ENCODE assay signal across 24 cellular contexts in genomic region chr1:15522551-15522950, GRCh38. TPM values are rescaled to one million over a fixed set of nuclear protein-coding genes. Genes with fewer than 3 reads are reported as not detected.
A peak's percentile ranks its signal among the peaks of the same experiment; 100 is the strongest.
DNase-seq lines count a peak whose midpoint lies in the region; ATAC-seq and TF ChIP-seq lines count a peak whose summit lies in the region.
"Had no signal": no experiment of that assay in that cellular context is flagged by ENCODE, and none has a peak within 500 bp of the region (broad histone marks: within the 10 kb centered on the region; RNA-seq: fewer than 3 reads in every experiment).

No MANE protein-coding gene starts in this region.

- H3K36me3 ChIP-seq in BLaER1 treated with 17β-estradiol and CSF1 and Interleukin-3, amounts not matched to agents 10 nM and 100 nM, result peaks cover 1 to 13% (median 7%) of the 10 kb centered on the region in 11 experiments; a peak in 20 of 22 replicates
- no peaks in the 10 kb centered on the region for H3K36me3 ChIP-seq in CD8-positive, alpha-beta T cell (ENCODE audit: insufficient read depth, low read length)
- peaks cover 0 to 5% (median 0%) of the 10 kb centered on the region in 3 experiments for H3K36me3 ChIP-seq in naive thymus-derived CD4-positive, alpha-beta T cell (ENCODE audit: control insufficient read depth in 2 of 3, insufficient read depth in 3 of 3, low read length in 3 of 3)
- H3K36me3 ChIP-seq: HAP-1, prostate gland had no signal

- peak overlapping the region in 2 of 11 experiments; percentile 67 to 79; a peak in 1 of 22 replicates for H3K9ac ChIP-seq in BLaER1 treated with 17β-estradiol and CSF1 and Interleukin-3, amounts not matched to agents 10 nM and 100 nM

- H3K4me3 Mint-ChIP-seq in CD8-positive, alpha-beta T cell, result peak overlapping the region; percentile 95
- peak overlapping the region; percentile 17 for H3K4me3 Mint-ChIP-seq in activated CD4-positive, alpha-beta memory T cell treated with anti-CD3 and anti-CD28 coated beads, Interleukin-2, amount 10 ng/mL, durations not matched to agents 7 days and 5 days
- peak overlapping the region; percentile 57 to 88 (median 71) for H3K4me3 Mint-ChIP-seq in nephron
- peak overlapping the region in 5 of 10 donors; percentile 29 to 100 (median 87) for H3K4me3 Mint-ChIP-seq in naive thymus-derived CD4-positive, alpha-beta T cell

- POLR2A ChIA-PET in CD8-positive, alpha-beta T cell (lab: Charles Lee), result no interaction called here
- POLR2A ChIA-PET in activated CD4-positive, alpha-beta memory T cell treated with anti-CD3 and anti-CD28 coated beads, Interleukin-2, amount 10 ng/mL, durations not matched to agents 7 days and 5 days (lab: Charles Lee), result no interaction called here
- POLR2A ChIA-PET in naive thymus-derived CD4-positive, alpha-beta T cell (lab: Charles Lee), result no interaction called here

- H3K36me3 Mint-ChIP-seq in CD8-positive, alpha-beta T cell, result peaks cover 16% of the 10 kb centered on the region
- peaks cover 18% of the 10 kb centered on the region for H3K36me3 Mint-ChIP-seq in activated CD4-positive, alpha-beta memory T cell treated with anti-CD3 and anti-CD28 coated beads, Interleukin-2, amount 10 ng/mL, durations not matched to agents 7 days and 5 days (ENCODE audit: low read depth)
- H3K36me3 Mint-ChIP-seq in nephron (ENCODE audit: low read depth), result peaks cover 8% of the 10 kb centered on the region
- peaks cover 0 to 25% (median 0%) of the 10 kb centered on the region in 5 donors for H3K36me3 Mint-ChIP-seq in naive thymus-derived CD4-positive, alpha-beta T cell

- H3K27me3 Mint-ChIP-seq in CD8-positive, alpha-beta T cell (ENCODE audit: low read depth), result no peaks in the 10 kb centered on the region
- no peaks in the 10 kb centered on the region for H3K27me3 Mint-ChIP-seq in activated CD4-positive, alpha-beta memory T cell treated with anti-CD3 and anti-CD28 coated beads, Interleukin-2, amount 10 ng/mL, durations not matched to agents 7 days and 5 days
- no peaks in the 10 kb centered on the region for H3K27me3 Mint-ChIP-seq in nephron (ENCODE audit: low read depth)
- no peaks in the 10 kb centered on the region for H3K27me3 Mint-ChIP-seq in naive thymus-derived CD4-positive, alpha-beta T cell
- H3K27me3 Mint-ChIP-seq: stimulated activated memory B cell treated with anti-CD40 and anti-IgM and Interleukin-4, amounts not matched to agents 10 μg/mL and 1 μg/mL and 100 μg/mL, for 72 hours; T-helper 17 cell had no signal

- H3K4me2 ChIP-seq in BLaER1 treated with 17β-estradiol and CSF1 and Interleukin-3, amounts not matched to agents 10 nM and 100 nM, result peak overlapping the region; percentile 72 to 93 (median 80)

- intact Hi-C loops in CD8-positive, alpha-beta T cell (cut with DNase I, micrococcal nuclease), result loop anchor here (10.0 kb wide), 3 partner anchors 452 to 1392 kb away; partner anchors contain the start of gene ZBTB17 (in 1 of the 2)
- intact Hi-C loops in naive thymus-derived CD4-positive, alpha-beta T cell (cut with micrococcal nuclease), result loop anchor here (10.0 kb wide), 3 partner anchors 178 to 1382 kb away; no protein-coding TSS in a partner anchor

- peaks cover 48% of the 10 kb centered on the region for H3K4me1 Mint-ChIP-seq in CD8-positive, alpha-beta T cell (ENCODE audit: low read depth)
- H3K4me1 Mint-ChIP-seq in activated CD4-positive, alpha-beta memory T cell treated with anti-CD3 and anti-CD28 coated beads, Interleukin-2, amount 10 ng/mL, durations not matched to agents 7 days and 5 days, result peaks cover 59% of the 10 kb centered on the region
- peaks cover 49% of the 10 kb centered on the region for H3K4me1 Mint-ChIP-seq in nephron
- peaks cover 30 to 55% (median 49%) of the 10 kb centered on the region in 7 donors for H3K4me1 Mint-ChIP-seq in naive thymus-derived CD4-positive, alpha-beta T cell

- no peak for TF ChIP-seq CTCF in CD8-positive, alpha-beta T cell (IDR thresholded peaks at IDR 0.05)
- no peak for TF ChIP-seq CTCF in nephron (IDR thresholded peaks at IDR 0.05; ENCODE audit: unreplicated experiment in 3 of 3)

- no peak for ATAC-seq in CD8-positive, alpha-beta T cell
- ATAC-seq in naive thymus-derived CD4-positive, alpha-beta T cell, result no peak
- ATAC-seq: lower lobe of right lung; Right ventricle myocardium inferior; stimulated activated memory B cell treated with anti-CD40 and anti-IgM and Interleukin-4, amounts not matched to agents 10 μg/mL and 1 μg/mL and 100 μg/mL, for 72 hours; T-helper 17 cell; upper lobe of right lung had no signal

- DNase-seq in CD8-positive, alpha-beta T cell, result no peak
- DNase-seq in activated CD4-positive, alpha-beta memory T cell treated with anti-CD3 and anti-CD28 coated beads, Interleukin-2, amount 10 ng/mL, durations not matched to agents 7 days and 5 days, result peak; percentile 14
- DNase-seq in SKM-1 treated with dmso at 0.1 percent for 144 hours (lab: John Stamatoyannopoulos, UW; ENCODE audit: unreplicated experiment) (no peak), AML-193 (lab: John Stamatoyannopoulos, UW) (no peak), COR-L47 (lab: John Stamatoyannopoulos, UW) (no peak)
- DNase-seq in naive thymus-derived CD4-positive, alpha-beta T cell, result no peak
- DNase-seq: activated CD4-positive, CD25-positive, alpha-beta regulatory T cell treated with anti-CD3 and anti-CD28 coated beads, Interleukin-2, amount 50 U/mL, for 72 hours; caudate nucleus; DND-41; glutamatergic neuron; lower lobe of right lung; NCI-H1417 treated with DMSO at 0.1 percent for 48 hours; NCI-H2171 treated with DMSO at 0.1 percent for 48 hours; T-helper 17 cell; upper lobe of right lung had no signal

- H4K20me1 ChIP-seq in BLaER1 treated with 17β-estradiol and CSF1 and Interleukin-3, amounts not matched to agents 10 nM and 100 nM, result peaks cover 0 to 11% (median 0%) of the 10 kb centered on the region in 11 experiments; a peak in 5 of 22 replicates

- H3K9me3 Mint-ChIP-seq in CD8-positive, alpha-beta T cell, result no peaks in the 10 kb centered on the region
- no peaks in the 10 kb centered on the region for H3K9me3 Mint-ChIP-seq in activated CD4-positive, alpha-beta memory T cell treated with anti-CD3 and anti-CD28 coated beads, Interleukin-2, amount 10 ng/mL, durations not matched to agents 7 days and 5 days
- no peaks in the 10 kb centered on the region for H3K9me3 Mint-ChIP-seq in nephron
- peaks cover 0 to 4% (median 0%) of the 10 kb centered on the region in 11 donors for H3K9me3 Mint-ChIP-seq in naive thymus-derived CD4-positive, alpha-beta T cell
- H3K9me3 Mint-ChIP-seq: stimulated activated memory B cell treated with anti-CD40 and anti-IgM and Interleukin-4, amounts not matched to agents 10 μg/mL and 1 μg/mL and 100 μg/mL, for 72 hours had no signal

- peak overlapping the region in 1 of 10 experiments; percentile 70; a peak in 1 of 20 replicates for H3K4me3 ChIP-seq in BLaER1 treated with 17β-estradiol and CSF1 and Interleukin-3, amounts not matched to agents 10 nM and 100 nM
- H3K4me3 ChIP-seq in CD8-positive, alpha-beta T cell (ENCODE audit: low read depth, low read length), result no peak overlapping the region
- H3K4me3 ChIP-seq in naive thymus-derived CD4-positive, alpha-beta T cell (ENCODE audit: low read length), result no peak overlapping the region
- H3K4me3 ChIP-seq: prostate gland had no signal

- no peak overlapping the region for H3K27ac Mint-ChIP-seq in CD8-positive, alpha-beta T cell
- no peak overlapping the region for H3K27ac Mint-ChIP-seq in activated CD4-positive, alpha-beta memory T cell treated with anti-CD3 and anti-CD28 coated beads, Interleukin-2, amount 10 ng/mL, durations not matched to agents 7 days and 5 days
- H3K27ac Mint-ChIP-seq in nephron, result peak overlapping the region in 1 of 3 experiments; percentile 100
- H3K27ac Mint-ChIP-seq in naive thymus-derived CD4-positive, alpha-beta T cell, result peak overlapping the region in 4 of 9 donors; percentile 37 to 100 (median 68)

- H3K27ac ChIP-seq in BLaER1 treated with 17β-estradiol and CSF1 and Interleukin-3, amounts not matched to agents 10 nM and 100 nM, result no peak overlapping the region
- no peak overlapping the region for H3K27ac ChIP-seq in CD8-positive, alpha-beta T cell (ENCODE audit: low read depth, low read length)
- H3K27ac ChIP-seq in naive thymus-derived CD4-positive, alpha-beta T cell (ENCODE audit: low read depth, low read length), result no peak overlapping the region
- H3K27ac ChIP-seq: C4-2B had no signal

- H3K4me1 ChIP-seq in BLaER1 treated with 17β-estradiol and CSF1 and Interleukin-3, amounts not matched to agents 10 nM and 100 nM, result peaks cover 27 to 41% (median 37%) of the 10 kb centered on the region in 10 experiments
- peaks cover 26% of the 10 kb centered on the region for H3K4me1 ChIP-seq in CD8-positive, alpha-beta T cell (ENCODE audit: insufficient read depth, low read length)
- peaks cover 19 to 21% of the 10 kb centered on the region in 2 donors for H3K4me1 ChIP-seq in naive thymus-derived CD4-positive, alpha-beta T cell (ENCODE audit: control insufficient read depth in 2 of 2, insufficient read depth in 2 of 2, low read length in 2 of 2)
- H3K4me1 ChIP-seq: prostate gland had no signal

- H3K9me3 ChIP-seq in BLaER1 treated with 17β-estradiol and CSF1 and Interleukin-3, amounts not matched to agents 10 nM and 100 nM (replicated peaks in 1 of 11), result no peaks in the 10 kb centered on the region
- no peaks in the 10 kb centered on the region for H3K9me3 ChIP-seq in CD8-positive, alpha-beta T cell (ENCODE audit: low read length)
- no peaks in the 10 kb centered on the region for H3K9me3 ChIP-seq in naive thymus-derived CD4-positive, alpha-beta T cell (ENCODE audit: control insufficient read depth in 2 of 3, low read length in 3 of 3)
- H3K9me3 ChIP-seq: esophagus muscularis mucosa, HAP-1, lower lobe of right lung, prostate gland, upper lobe of right lung had no signal

- CTCF ChIA-PET in CD8-positive, alpha-beta T cell (lab: Charles Lee), result no interaction called here
- CTCF ChIA-PET in activated CD4-positive, alpha-beta memory T cell treated with anti-CD3 and anti-CD28 coated beads, Interleukin-2, amount 10 ng/mL, durations not matched to agents 7 days and 5 days (lab: Charles Lee), result no interaction called here
- CTCF ChIA-PET in naive thymus-derived CD4-positive, alpha-beta T cell (lab: Charles Lee), result no interaction called here

- no peaks in the 10 kb centered on the region for H3K27me3 ChIP-seq in BLaER1 treated with 17β-estradiol and CSF1 and Interleukin-3, amounts not matched to agents 10 nM and 100 nM
- H3K27me3 ChIP-seq in CD8-positive, alpha-beta T cell (ENCODE audit: insufficient read depth, low read length), result no peaks in the 10 kb centered on the region
- no peaks in the 10 kb centered on the region for H3K27me3 ChIP-seq in naive thymus-derived CD4-positive, alpha-beta T cell (ENCODE audit: control insufficient read depth in 2 of 2, insufficient read depth in 2 of 2, low read length in 2 of 2)
- H3K27me3 ChIP-seq: esophagus muscularis mucosa, upper lobe of right lung had no signal

RNA-seq across cellular contexts. Expression of gene CASP9, which starts 1.5 kb away (rescaled TPM):
- total RNA-seq in CD8-positive, alpha-beta T cell, result 10 to 100 TPM; 19.4 to 19.9 TPM
- 10 to 100 TPM; 21.5 to 22.4 TPM for total RNA-seq in activated CD4-positive, alpha-beta memory T cell treated with anti-CD3 and anti-CD28 coated beads, Interleukin-2, amount 10 ng/mL, durations not matched to agents 7 days and 5 days
- 10 to 100 TPM; 14.7 to 22.2 (median 15.7) TPM for total RNA-seq in naive thymus-derived CD4-positive, alpha-beta T cell
- 1 to 10 TPM; 9.0 to 9.3 TPM for polyA plus RNA-seq in naive thymus-derived CD4-positive, alpha-beta T cell

RNA-seq across cellular contexts. Expression of gene DNAJC16, which starts 4.1 kb away (rescaled TPM):
- total RNA-seq in CD8-positive, alpha-beta T cell, result 1 to 10 TPM; 7.9 to 8.5 TPM
- total RNA-seq in activated CD4-positive, alpha-beta memory T cell treated with anti-CD3 and anti-CD28 coated beads, Interleukin-2, amount 10 ng/mL, durations not matched to agents 7 days and 5 days, result 10 to 100 TPM; 17.3 to 18.1 TPM
- 10 to 100 TPM; 17.8 to 29.4 (median 25.0) TPM for total RNA-seq in naive thymus-derived CD4-positive, alpha-beta T cell
- 10 to 100 TPM in 1 of 2 donors, 1 to 10 TPM in 1; 9.6 to 10.0 TPM for polyA plus RNA-seq in naive thymus-derived CD4-positive, alpha-beta T cell

RNA-seq across cellular contexts. Expression of gene CELA2B, which starts 46.6 kb away (rescaled TPM):
- total RNA-seq in CD8-positive, alpha-beta T cell, result not detected
- not detected for total RNA-seq in activated CD4-positive, alpha-beta memory T cell treated with anti-CD3 and anti-CD28 coated beads, Interleukin-2, amount 10 ng/mL, durations not matched to agents 7 days and 5 days
- not detected for total RNA-seq in naive thymus-derived CD4-positive, alpha-beta T cell
- not detected for polyA plus RNA-seq in naive thymus-derived CD4-positive, alpha-beta T cell
- total RNA-seq: esophagus muscularis mucosa, LHCN-M2, lower lobe of right lung, Right ventricle myocardium inferior, T-helper 17 cell, upper lobe of right lung had no signal
